In the genomic region with DNA sequence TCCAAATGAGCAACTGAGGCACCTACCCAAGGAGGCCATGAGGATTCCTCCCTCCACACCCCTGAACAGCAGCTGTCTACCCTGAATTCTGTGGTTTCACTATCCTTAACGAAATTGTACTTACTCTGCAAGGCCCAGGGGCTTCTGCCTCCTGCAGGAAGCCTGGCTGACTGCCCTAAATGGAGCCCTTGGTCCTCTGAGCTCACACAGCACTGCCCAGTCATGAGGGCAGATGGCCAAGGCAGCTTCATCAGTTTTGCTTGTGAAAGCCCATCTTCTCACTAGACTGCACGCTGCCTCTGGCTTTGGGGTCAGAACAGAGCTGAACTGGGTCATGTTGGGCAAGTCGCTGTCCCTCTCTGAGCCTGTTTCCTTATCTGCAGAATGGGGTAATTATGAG, we compare ENCODE assay signal across 17 cellular contexts. TPM values are rescaled to one million over a fixed set of nuclear protein-coding genes. Genes with fewer than 3 reads are reported as not detected.
DNase-seq lines count a peak whose midpoint lies in the region; ATAC-seq and TF ChIP-seq lines count a peak whose summit lies in the region.
"Had no signal": no experiment of that assay in that cellular context is flagged by ENCODE, and none has a peak within 500 bp of the region (broad histone marks: within the 10 kb centered on the region; RNA-seq: fewer than 3 reads in every experiment).

No MANE protein-coding gene starts in this region.

- H3K36me3 Mint-ChIP-seq in endothelial cell (ENCODE audit: low read depth, unreplicated experiment), result peaks cover 11% of the 10 kb centered on the region
- H3K36me3 Mint-ChIP-seq: activated naive CD8-positive, alpha-beta T cell treated with anti-CD3 and anti-CD28 coated beads for 36 hours had no signal

- peaks cover 5% of the 10 kb centered on the region for H3K9me3 Mint-ChIP-seq in endothelial cell (ENCODE audit: unreplicated experiment)
- H3K9me3 Mint-ChIP-seq: activated naive CD8-positive, alpha-beta T cell treated with anti-CD3 and anti-CD28 coated beads for 36 hours had no signal

- DNase-seq in EL, result peak; percentile 32
- peak; percentile 65 for DNase-seq in RPMI7951 (ENCODE audit: low read depth)
- DNase-seq in endothelial cell (ENCODE audit: low spot score), result no peak
- no peak for DNase-seq in retinal pigment epithelial cell (ENCODE audit: low read depth)
- DNase-seq in stimulated activated CD4-positive, alpha-beta T cell treated with anti-CD3 and anti-CD28 coated beads, Interleukin-2, amount 100 ng/mL, for 48 hours, result no peak
- no peak for DNase-seq in NCI-H1436 treated with DMSO at 0.1 percent for 48 hours (lab: John Stamatoyannopoulos, UW)
- DNase-seq: activated naive CD8-positive, alpha-beta T cell treated with anti-CD3 and anti-CD28 coated beads for 36 hours; Calu3; dorsolateral prefrontal cortex; head of caudate nucleus; NCI-H187; SHP77 treated with DMSO at 0.1 percent for 48 hours had no signal

- no peak overlapping the region for H3K4me3 ChIP-seq in retinal pigment epithelial cell (ENCODE audit: low read length)
- H3K4me3 ChIP-seq: breast epithelium, dorsolateral prefrontal cortex, vagina had no signal

- peak overlapping the region; percentile 50 for H3K27ac Mint-ChIP-seq in endothelial cell (ENCODE audit: unreplicated experiment)
- H3K27ac Mint-ChIP-seq: activated naive CD8-positive, alpha-beta T cell treated with anti-CD3 and anti-CD28 coated beads for 36 hours had no signal

- H3K4me1 Mint-ChIP-seq in endothelial cell (ENCODE audit: unreplicated experiment), result peaks cover 35% of the 10 kb centered on the region
- H3K4me1 Mint-ChIP-seq: activated naive CD8-positive, alpha-beta T cell treated with anti-CD3 and anti-CD28 coated beads for 36 hours had no signal

- H3K4me3 Mint-ChIP-seq in endothelial cell (ENCODE audit: unreplicated experiment), result no peak overlapping the region
- H3K4me3 Mint-ChIP-seq: activated naive CD8-positive, alpha-beta T cell treated with anti-CD3 and anti-CD28 coated beads for 36 hours had no signal

- ATAC-seq in HG03378 (IDR thresholded peaks at IDR 0.05; ENCODE audit: unreplicated experiment), result no peak
- ATAC-seq: esophagus mucosa had no signal

- H3K27me3 Mint-ChIP-seq in endothelial cell (ENCODE audit: unreplicated experiment), result peaks cover 8% of the 10 kb centered on the region

- TF ChIP-seq CTCF in endothelial cell (IDR thresholded peaks at IDR 0.05; ENCODE audit: unreplicated experiment) (no peak), retinal pigment epithelial cell (conservative IDR thresholded peaks at IDR 0.05; ENCODE audit: low read depth, low read length) (peak; percentile 4)

RNA-seq across cellular contexts. Expression of a gene that starts 26.4 kb away (rescaled TPM):
- total RNA-seq in RPMI7951 (2014; rRNA removed; shearing (Covaris generic)), result 7.0 and 8.5 TPM in 2 replicates
- 132 TPM for total RNA-seq in endothelial cell (ENCODE audit: unreplicated experiment)
- total RNA-seq: T-helper 1 cell treated with Interleukin-12 subunit alpha and Interleukin-12 subunit beta and Interleukin-4 antibody, amounts not matched to agents 30 ng/mL and 1 ng/mL, for 36 hours had no signal

Comparison
In these comparisons a context has a peak if more than half of its experiments do, and no peak if none do; other contexts are left out.
1. DNase-seq: peak in EL (single experiment) and RPMI7951 (single experiment); none in endothelial cell (single experiment), retinal pigment epithelial cell (single experiment), stimulated activated CD4-positive, alpha-beta T cell treated with anti-CD3 and anti-CD28 coated beads, Interleukin-2, amount 100 ng/mL, for 48 hours (0 of 2) and NCI-H1436 treated with DMSO at 0.1 percent for 48 hours (single experiment).
2. RNA of a gene that starts 26.4 kb away (total RNA-seq): 132 TPM in endothelial cell (single experiment); 7.0 to 8.5 TPM in RPMI7951; every median in the first group is over 10 times any median in the second.